In genomic region chr5:14714706-14715105, GRCh38 we compare ENCODE assay signal across 12 cellular contexts. TPM values are rescaled to one million over a fixed set of nuclear protein-coding genes. Genes with fewer than 3 reads are reported as not detected.
DNase-seq lines count a peak whose midpoint lies in the region; ATAC-seq and TF ChIP-seq lines count a peak whose summit lies in the region.
"Had no signal": no experiment of that assay in that cellular context is flagged by ENCODE, and none has a peak within 500 bp of the region (broad histone marks: within the 10 kb centered on the region; RNA-seq: fewer than 3 reads in every experiment).

No MANE protein-coding gene starts in this region.

- H3K4me3 ChIP-seq in LNCaP clone FGC (ENCODE audit: low read depth, low read length) (no peak overlapping the region), right cardiac atrium (ENCODE audit: low read length) (no peak overlapping the region)
- H3K4me3 ChIP-seq: esophagus muscularis mucosa, suprapubic skin had no signal

- no peak for TF ChIP-seq CTCF in LNCaP clone FGC (IDR thresholded peaks at IDR 0.05; ENCODE audit: control insufficient read depth, extremely low read depth, insufficient read depth)

- DNase-seq in DMS153 (lab: John Stamatoyannopoulos, UW): peak; percentile 85
- peak; percentile 80 for DNase-seq in LNCaP clone FGC (ENCODE audit: low read depth)
- DNase-seq in SHP77 treated with DMSO at 0.1 percent for 48 hours (lab: John Stamatoyannopoulos, UW): peak; percentile 94
- no peak for DNase-seq in right cardiac atrium
- no peak for DNase-seq in retina
- DNase-seq in T-helper 1 cell: no peak
- no peak for DNase-seq in AG08396 (ENCODE audit: low spot score)
- DNase-seq: NCI-H226; stimulated activated CD4-positive, alpha-beta T cell treated with anti-CD3 and anti-CD28 coated beads, Interleukin-4, amount 100 ng/mL, for 1 hour had no signal

- H3K4me1 ChIP-seq in right cardiac atrium (ENCODE audit: control insufficient read depth, insufficient read depth, low read length): no peaks in the 10 kb centered on the region
- H3K4me1 ChIP-seq: esophagus muscularis mucosa, suprapubic skin had no signal

- H3K9me3 ChIP-seq in right cardiac atrium (ENCODE audit: control insufficient read depth, low read length): no peaks in the 10 kb centered on the region
- H3K9me3 ChIP-seq: esophagus muscularis mucosa, suprapubic skin had no signal

- H3K27me3 ChIP-seq in right cardiac atrium (ENCODE audit: control insufficient read depth, insufficient read depth): no peaks in the 10 kb centered on the region
- H3K27me3 ChIP-seq: esophagus muscularis mucosa, suprapubic skin had no signal

- intact Hi-C loops in right cardiac atrium (cut with DNase I): no loop called here

- no peak overlapping the region for H3K27ac ChIP-seq in right cardiac atrium (ENCODE audit: low read length)
- H3K27ac ChIP-seq: esophagus muscularis mucosa, suprapubic skin had no signal

- 94% methylated on average over 6 of the region's 6 CpGs for WGBS in right cardiac atrium

- ATAC-seq in right cardiac atrium (peak; percentile 24 to 40), GM18867 (IDR thresholded peaks at IDR 0.05; ENCODE audit: unreplicated experiment) (no peak)

RNA-seq across cellular contexts. Expression of gene OTULIN, which starts 50.2 kb away (rescaled TPM):
- 10 to 100 TPM; 18.2 to 20.4 (median 19.2) TPM for total RNA-seq in right cardiac atrium
- 6.0 TPM for polyA plus RNA-seq in right cardiac atrium

Comparison
In these comparisons a context has a peak if more than half of its experiments do, and no peak if none do; other contexts are left out.
1. DNase-seq: peak in DMS153 (single experiment), LNCaP clone FGC (single experiment) and SHP77 treated with DMSO at 0.1 percent for 48 hours (single experiment); none in right cardiac atrium (0 of 3), retina (single experiment), T-helper 1 cell (0 of 5) and AG08396 (single experiment).